ENCODE assay signal across 8 cellular contexts in the genomic region with DNA sequence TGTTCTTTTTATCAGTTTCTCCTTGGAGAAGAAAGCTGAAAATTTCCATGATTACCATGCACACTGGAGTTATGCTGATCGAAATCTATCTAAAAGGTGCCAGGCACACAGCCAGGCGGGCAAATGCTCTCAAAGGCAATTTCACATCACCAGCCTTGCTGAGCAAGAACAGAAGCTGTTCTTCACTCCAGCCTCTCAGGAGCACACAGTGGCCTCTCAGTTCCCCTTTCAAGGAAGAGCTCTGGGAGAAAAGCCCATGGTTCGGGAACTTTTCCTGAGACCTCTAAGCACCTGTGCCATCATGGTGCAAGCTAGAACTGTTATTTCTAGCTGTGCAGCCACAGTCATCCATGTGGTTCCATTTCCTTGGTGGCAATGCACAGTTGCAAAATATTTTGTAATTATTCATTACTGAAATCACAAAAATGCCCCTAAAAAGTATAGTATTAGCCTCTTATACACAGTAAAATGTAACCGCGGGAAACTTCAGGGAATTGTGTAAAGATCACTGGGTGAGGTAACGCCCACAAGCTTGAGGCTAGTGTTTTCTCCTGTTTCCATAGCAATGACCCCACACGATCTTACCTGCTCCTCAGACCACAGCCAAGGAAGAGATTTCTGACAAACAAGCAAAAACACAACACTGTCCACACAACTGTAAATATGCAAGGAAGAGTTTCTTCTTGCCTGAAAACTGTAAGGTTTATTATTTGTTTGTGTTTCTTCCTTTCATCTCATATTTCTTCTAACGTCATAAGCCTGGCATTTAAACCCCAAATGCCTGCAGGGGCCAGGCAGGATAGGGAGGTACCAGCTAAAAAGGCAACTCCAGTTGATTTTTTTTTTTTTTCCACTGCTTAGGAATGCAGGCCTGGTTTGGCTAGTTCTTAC.
DNase-seq lines count a peak whose midpoint lies in the region; ATAC-seq, FAIRE-seq and TF ChIP-seq lines count a peak whose summit lies in the region.

No MANE protein-coding gene starts in this region.

- FAIRE-seq in GM18507 (lab: Jason Lieb, UNC): peak; percentile 49

- peak; percentile 57 to 73 (median 63) for ATAC-seq in right lobe of liver
- ATAC-seq in GM18907 (IDR thresholded peaks at IDR 0.05; ENCODE audit: unreplicated experiment): no peak
- ATAC-seq in GM19467 (IDR thresholded peaks at IDR 0.05; ENCODE audit: unreplicated experiment): no peak

- intact Hi-C loops in breast epithelium (cut with DNase I; ENCODE audit: low total_unique reads) (no loop called here), right lobe of liver (cut with DNase I) (no loop called here), uterus (cut with DNase I; ENCODE audit: low total_unique reads) (no loop called here)

- H3K4me1 ChIP-seq in breast epithelium (peaks cover 4 to 22% of the 10 kb centered on the region in 2 donors), right lobe of liver (peaks cover 0 to 4% (median 0%) of the 10 kb centered on the region in 4 donors), uterus (peaks cover 8 to 19% of the 10 kb centered on the region in 2 donors)

- 40% methylated on average over 8 of the region's 8 CpGs for WGBS in right lobe of liver (ENCODE audit: insufficient coverage, low coverage, low lambda C conversion rate, missing lambda C conversion rate)

- TF ChIP-seq POLR2A in breast epithelium (IDR thresholded peaks at IDR 0.05) (no peak), right lobe of liver (IDR thresholded peaks at IDR 0.05) (no peak), uterus (IDR thresholded peaks at IDR 0.05) (no peak)

- H3K27me3 ChIP-seq in breast epithelium (no peaks in the 10 kb centered on the region), right lobe of liver (no peaks in the 10 kb centered on the region), uterus (no peaks in the 10 kb centered on the region)

- H3K36me3 ChIP-seq in breast epithelium (no peaks in the 10 kb centered on the region), right lobe of liver (no peaks in the 10 kb centered on the region), uterus (no peaks in the 10 kb centered on the region)

- no peak for DNase-seq in GM18507 (ENCODE audit: extremely low spot score, insufficient read length, low read depth)
- DNase-seq in NAMALWA (ENCODE audit: low spot score): peak; percentile 75
- peak; percentile 60 to 75 for DNase-seq in breast epithelium (ENCODE audit: low spot score in 2 of 2)
- DNase-seq in right lobe of liver: no peak
- DNase-seq in uterus: peak in 1 of 2 donors; percentile 43
- no peak for DNase-seq in occipital lobe (lab: John Stamatoyannopoulos, UW)

- TF ChIP-seq CTCF in breast epithelium (IDR thresholded peaks at IDR 0.05) (no peak), right lobe of liver (IDR thresholded peaks at IDR 0.05) (no peak), uterus (IDR thresholded peaks at IDR 0.05) (no peak)

- H3K9me3 ChIP-seq in breast epithelium: no peaks in the 10 kb centered on the region
- no peaks in the 10 kb centered on the region for H3K9me3 ChIP-seq in right lobe of liver
- no peaks in the 10 kb centered on the region for H3K9me3 ChIP-seq in uterus

- H3K27ac ChIP-seq in breast epithelium (peak overlapping the region; percentile 90 to 92), right lobe of liver (no peak overlapping the region), uterus (peak overlapping the region; percentile 72 to 75)

- H3K4me3 ChIP-seq in breast epithelium (peak overlapping the region in 1 of 3 donors; percentile 17), right lobe of liver (no peak overlapping the region), uterus (no peak overlapping the region)

Comparison
In these comparisons a context has a peak if more than half of its experiments do, and no peak if none do; other contexts are left out.
1. DNase-seq: peak in NAMALWA (single experiment) and breast epithelium (2 of 2); none in GM18507 (single experiment), right lobe of liver (0 of 3) and occipital lobe (single experiment).
2. H3K27ac ChIP-seq: peak in breast epithelium (2 of 2) and uterus (2 of 2); none in right lobe of liver (0 of 3).
3. ATAC-seq: peak in right lobe of liver (4 of 4); none in GM18907 (single experiment) and GM19467 (single experiment).